ENCODE assay signal across 1 cellular context in the genomic region with DNA sequence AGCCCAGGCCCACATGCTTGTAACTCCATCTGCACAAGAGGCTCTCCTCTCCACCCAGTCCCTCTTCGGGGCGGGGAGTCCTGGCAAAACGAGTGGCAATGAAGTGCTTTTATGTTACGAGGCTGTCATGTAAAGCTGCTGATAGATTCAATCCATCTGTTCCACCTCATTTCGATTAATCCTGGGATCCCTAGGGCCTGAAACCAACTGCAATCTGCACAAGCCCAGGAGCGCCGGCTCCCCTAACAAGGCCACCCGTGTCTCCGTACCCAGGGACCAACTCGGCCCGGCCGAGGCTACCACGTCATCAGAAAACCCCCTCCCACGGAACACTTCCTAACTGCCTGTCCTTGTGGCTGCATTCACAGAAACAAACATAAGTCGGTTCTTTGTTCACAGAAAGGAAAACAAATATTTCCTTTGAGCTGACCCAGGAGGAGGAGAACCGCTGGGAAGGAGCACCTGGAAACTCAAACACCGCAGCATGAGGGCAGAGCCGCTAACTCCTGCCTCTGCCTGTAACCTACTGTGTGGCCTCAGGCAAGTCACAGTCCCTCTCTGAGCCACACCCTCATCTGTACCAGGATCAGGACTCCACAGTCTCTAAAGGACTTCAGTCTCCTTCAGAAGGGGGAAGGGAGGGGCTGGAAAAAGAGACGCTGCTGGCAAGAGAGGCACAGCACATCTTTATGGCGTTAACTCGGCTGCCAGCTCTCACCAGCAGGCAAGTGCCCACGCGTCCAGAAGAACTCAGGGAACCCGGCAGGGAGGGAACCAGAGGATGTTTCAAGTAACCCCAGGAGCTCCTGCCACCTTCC.
TF ChIP-seq lines count a peak whose summit lies in the region.

No MANE protein-coding gene starts in this region.

TF ChIP-seq in GM12878, 131 proteins besides CTCF, POLR2A, EP300 and RAD21 (continued from another document):
- TF ChIP-seq, protein P1, sequence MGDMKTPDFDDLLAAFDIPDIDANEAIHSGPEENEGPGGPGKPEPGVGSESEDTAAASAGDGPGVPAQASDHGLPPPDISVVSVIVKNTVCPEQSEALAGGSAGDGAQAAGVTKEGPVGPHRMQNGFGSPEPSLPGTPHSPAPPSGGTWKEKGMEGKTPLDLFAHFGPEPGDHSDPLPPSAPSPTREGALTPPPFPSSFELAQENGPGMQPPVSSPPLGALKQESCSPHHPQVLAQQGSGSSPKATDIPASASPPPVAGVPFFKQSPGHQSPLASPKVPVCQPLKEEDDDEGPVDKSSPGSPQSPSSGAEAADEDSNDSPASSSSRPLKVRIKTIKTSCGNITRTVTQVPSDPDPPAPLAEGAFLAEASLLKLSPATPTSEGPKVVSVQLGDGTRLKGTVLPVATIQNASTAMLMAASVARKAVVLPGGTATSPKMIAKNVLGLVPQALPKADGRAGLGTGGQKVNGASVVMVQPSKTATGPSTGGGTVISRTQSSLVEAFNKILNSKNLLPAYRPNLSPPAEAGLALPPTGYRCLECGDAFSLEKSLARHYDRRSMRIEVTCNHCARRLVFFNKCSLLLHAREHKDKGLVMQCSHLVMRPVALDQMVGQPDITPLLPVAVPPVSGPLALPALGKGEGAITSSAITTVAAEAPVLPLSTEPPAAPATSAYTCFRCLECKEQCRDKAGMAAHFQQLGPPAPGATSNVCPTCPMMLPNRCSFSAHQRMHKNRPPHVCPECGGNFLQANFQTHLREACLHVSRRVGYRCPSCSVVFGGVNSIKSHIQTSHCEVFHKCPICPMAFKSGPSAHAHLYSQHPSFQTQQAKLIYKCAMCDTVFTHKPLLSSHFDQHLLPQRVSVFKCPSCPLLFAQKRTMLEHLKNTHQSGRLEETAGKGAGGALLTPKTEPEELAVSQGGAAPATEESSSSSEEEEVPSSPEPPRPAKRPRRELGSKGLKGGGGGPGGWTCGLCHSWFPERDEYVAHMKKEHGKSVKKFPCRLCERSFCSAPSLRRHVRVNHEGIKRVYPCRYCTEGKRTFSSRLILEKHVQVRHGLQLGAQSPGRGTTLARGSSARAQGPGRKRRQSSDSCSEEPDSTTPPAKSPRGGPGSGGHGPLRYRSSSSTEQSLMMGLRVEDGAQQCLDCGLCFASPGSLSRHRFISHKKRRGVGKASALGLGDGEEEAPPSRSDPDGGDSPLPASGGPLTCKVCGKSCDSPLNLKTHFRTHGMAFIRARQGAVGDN (IDR thresholded peaks at IDR 0.05) = peak; percentile 42; the same call in 1 of the 2 replicates
- no peak for TF ChIP-seq ZZZ3 (IDR thresholded peaks at IDR 0.05; ENCODE audit: control insufficient read depth, insufficient read length, low read depth)
- TF ChIP-seq PAX8 (IDR thresholded peaks at IDR 0.05) = no peak
- TF ChIP-seq POLR2AphosphoS5 (IDR thresholded peaks at IDR 0.05; ENCODE audit: low read length) = peak; percentile 39; the same call in 1 of the 2 replicates
- no peak for TF ChIP-seq JUNB (IDR thresholded peaks at IDR 0.05)
- TF ChIP-seq BCL11A (IDR thresholded peaks at IDR 0.05; ENCODE audit: low read depth, low read length) = no peak; the same call in 1 of the 2 replicates
- TF ChIP-seq GATAD2B (conservative IDR thresholded peaks at IDR 0.05; ENCODE audit: low read depth) = no peak
- TF ChIP-seq, protein P2, sequence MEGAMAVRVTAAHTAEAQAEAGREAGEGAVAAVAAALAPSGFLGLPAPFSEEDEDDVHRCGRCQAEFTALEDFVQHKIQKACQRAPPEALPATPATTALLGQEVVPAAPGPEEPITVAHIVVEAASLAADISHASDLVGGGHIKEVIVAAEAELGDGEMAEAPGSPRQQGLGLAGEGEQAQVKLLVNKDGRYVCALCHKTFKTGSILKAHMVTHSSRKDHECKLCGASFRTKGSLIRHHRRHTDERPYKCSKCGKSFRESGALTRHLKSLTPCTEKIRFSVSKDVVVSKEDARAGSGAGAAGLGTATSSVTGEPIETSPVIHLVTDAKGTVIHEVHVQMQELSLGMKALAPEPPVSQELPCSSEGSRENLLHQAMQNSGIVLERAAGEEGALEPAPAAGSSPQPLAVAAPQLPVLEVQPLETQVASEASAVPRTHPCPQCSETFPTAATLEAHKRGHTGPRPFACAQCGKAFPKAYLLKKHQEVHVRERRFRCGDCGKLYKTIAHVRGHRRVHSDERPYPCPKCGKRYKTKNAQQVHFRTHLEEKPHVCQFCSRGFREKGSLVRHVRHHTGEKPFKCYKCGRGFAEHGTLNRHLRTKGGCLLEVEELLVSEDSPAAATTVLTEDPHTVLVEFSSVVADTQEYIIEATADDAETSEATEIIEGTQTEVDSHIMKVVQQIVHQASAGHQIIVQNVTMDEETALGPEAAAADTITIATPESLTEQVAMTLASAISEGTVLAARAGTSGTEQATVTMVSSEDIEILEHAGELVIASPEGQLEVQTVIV (IDR thresholded peaks at IDR 0.05; ENCODE audit: borderline replicate concordance, partially characterized antibody) = no peak
- no peak for TF ChIP-seq BACH1 (IDR thresholded peaks at IDR 0.05; ENCODE audit: borderline replicate concordance)
- no peak for TF ChIP-seq HDGF (IDR thresholded peaks at IDR 0.05)
- no peak for TF ChIP-seq ETV6 (conservative IDR thresholded peaks at IDR 0.05 in 1 of 2, IDR thresholded peaks at IDR 0.05 in 1 of 2; ENCODE audit: borderline replicate concordance in 1 of 2, low read depth in 1 of 2)
- TF ChIP-seq, protein P3, sequence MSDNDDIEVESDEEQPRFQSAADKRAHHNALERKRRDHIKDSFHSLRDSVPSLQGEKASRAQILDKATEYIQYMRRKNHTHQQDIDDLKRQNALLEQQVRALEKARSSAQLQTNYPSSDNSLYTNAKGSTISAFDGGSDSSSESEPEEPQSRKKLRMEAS (IDR thresholded peaks at IDR 0.05; ENCODE audit: low read depth, low read length) = no peak
- no peak for TF ChIP-seq RCOR1 (conservative IDR thresholded peaks at IDR 0.05; ENCODE audit: low read depth, low read length)
- TF ChIP-seq LARP7 (IDR thresholded peaks at IDR 0.05) = no peak
- no peak for TF ChIP-seq NR2F1 (conservative IDR thresholded peaks at IDR 0.05)
- no peak for TF ChIP-seq ZNF384 (IDR thresholded peaks at IDR 0.05; ENCODE audit: borderline replicate concordance, low read depth, low read length)
- TF ChIP-seq WRNIP1 (IDR thresholded peaks at IDR 0.05; ENCODE audit: borderline replicate concordance, low read depth, low read length) = no peak
- TF ChIP-seq, protein P4, sequence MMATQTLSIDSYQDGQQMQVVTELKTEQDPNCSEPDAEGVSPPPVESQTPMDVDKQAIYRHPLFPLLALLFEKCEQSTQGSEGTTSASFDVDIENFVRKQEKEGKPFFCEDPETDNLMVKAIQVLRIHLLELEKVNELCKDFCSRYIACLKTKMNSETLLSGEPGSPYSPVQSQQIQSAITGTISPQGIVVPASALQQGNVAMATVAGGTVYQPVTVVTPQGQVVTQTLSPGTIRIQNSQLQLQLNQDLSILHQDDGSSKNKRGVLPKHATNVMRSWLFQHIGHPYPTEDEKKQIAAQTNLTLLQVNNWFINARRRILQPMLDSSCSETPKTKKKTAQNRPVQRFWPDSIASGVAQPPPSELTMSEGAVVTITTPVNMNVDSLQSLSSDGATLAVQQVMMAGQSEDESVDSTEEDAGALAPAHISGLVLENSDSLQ (IDR thresholded peaks at IDR 0.05) = no peak
